ENCODE assay signal across 18 cellular contexts in genomic region chr5:94086194-94086593, GRCh38.
DNase-seq lines count a peak whose midpoint lies in the region; ATAC-seq, FAIRE-seq and TF ChIP-seq lines count a peak whose summit lies in the region.
"Had no signal": no experiment of that assay in that cellular context is flagged by ENCODE, and none has a peak within 500 bp of the region (broad histone marks: within the 10 kb centered on the region; RNA-seq: fewer than 3 reads in every experiment).

No MANE protein-coding gene starts in this region.

- no peak overlapping the region for H2BK5ac ChIP-seq in trophoblast cell (ENCODE audit: low read depth, low read length, poor library complexity)

- H3K27ac ChIP-seq in trophoblast cell (ENCODE audit: low read depth, low read length), result no peak overlapping the region
- H3K27ac ChIP-seq: GM23248 had no signal

- no CpG with 5 or more reads among the region's 2 CpGs for WGBS in trophoblast cell (ENCODE audit: extremely low coverage, insufficient coverage, insufficient read length)

- no peak overlapping the region for H2AK5ac ChIP-seq in trophoblast cell (ENCODE audit: low read length)

- H3K9ac ChIP-seq in trophoblast cell (ENCODE audit: low read length), result no peak overlapping the region
- H3K9ac ChIP-seq: GM23248 had no signal

- no peak overlapping the region for H2BK12ac ChIP-seq in trophoblast cell (ENCODE audit: low read length)

- no peaks in the 10 kb centered on the region for H3K9me3 ChIP-seq in trophoblast cell (ENCODE audit: insufficient read depth, low read depth, low read length)
- H3K9me3 ChIP-seq: HAP-1 had no signal

- no peak overlapping the region for H4K91ac ChIP-seq in trophoblast cell (ENCODE audit: low read depth, low read length)

- H3K14ac ChIP-seq in trophoblast cell (ENCODE audit: low read length), result no peak overlapping the region

- no peak overlapping the region for H3K4me3 ChIP-seq in trophoblast cell (ENCODE audit: low read depth, low read length)
- H3K4me3 ChIP-seq in foreskin fibroblast (ENCODE audit: low read depth in 1 of 2, low read length in 2 of 2), result no peak overlapping the region
- H3K4me3 ChIP-seq: GM23248, HAP-1 had no signal

- H2AFZ ChIP-seq in trophoblast cell (ENCODE audit: insufficient read depth, low read length, poor library complexity), result no peak overlapping the region
- H2AFZ ChIP-seq: GM23248 had no signal

- no peaks in the 10 kb centered on the region for H3K4me1 ChIP-seq in trophoblast cell (ENCODE audit: control insufficient read depth in 1 of 2, insufficient read depth in 2 of 2, low read length in 2 of 2)
- H3K4me1 ChIP-seq: HAP-1 had no signal

- H3K27me3 ChIP-seq in trophoblast cell (ENCODE audit: insufficient read depth, low read length), result no peaks in the 10 kb centered on the region

- intact Hi-C loops in head of caudate nucleus (cut with DNase I), result no loop called here

- H3K4me2 ChIP-seq in trophoblast cell (ENCODE audit: low read length), result no peak overlapping the region

- no peak overlapping the region for H3K4ac ChIP-seq in trophoblast cell (ENCODE audit: low read depth, low read length)

- no peak overlapping the region for H4K8ac ChIP-seq in trophoblast cell (ENCODE audit: low read depth, low read length)

- peak; percentile 15 for FAIRE-seq in G401.6 (lab: Jason Lieb, UNC)
- FAIRE-seq: A204.1, GM18507, HTR-8/SVneo had no signal

- no peak overlapping the region for H2BK120ac ChIP-seq in trophoblast cell (ENCODE audit: insufficient read depth, low read length, poor library complexity)

- H3K79me2 ChIP-seq in trophoblast cell (ENCODE audit: control insufficient read depth, insufficient read depth, low read length, poor library complexity), result no peaks in the 10 kb centered on the region

- DNase-seq in HCEC 1CT, result peak; percentile 6
- DNase-seq in RKO (ENCODE audit: low spot score), result peak; percentile 14
- DNase-seq in trophoblast cell, result peak; percentile 31 to 86
- DNase-seq in foreskin fibroblast, result no peak
- DNase-seq in head of caudate nucleus, result no peak
- DNase-seq: C1 segment of cervical spinal cord; CD4-positive, alpha-beta T cell; DMS 273 treated with DMSO at 0.1 percent for 48 hours; DMS79 treated with DMSO at 0.1 percent for 48 hours; EL; GF-D8 had no signal

- no peak overlapping the region for H3K23ac ChIP-seq in trophoblast cell (ENCODE audit: low read length)

- H3K36me3 ChIP-seq in trophoblast cell (ENCODE audit: control insufficient read depth in 1 of 2, insufficient read depth in 2 of 2, low read length in 2 of 2), result no peaks in the 10 kb centered on the region
- H3K36me3 ChIP-seq: HAP-1 had no signal

- ATAC-seq in GM18873 (IDR thresholded peaks at IDR 0.05; ENCODE audit: low FRiP score, unreplicated experiment), result no peak

- H3K79me1 ChIP-seq in trophoblast cell (ENCODE audit: low read length), result no peaks in the 10 kb centered on the region

- H4K12ac ChIP-seq in trophoblast cell (ENCODE audit: low read depth, low read length), result no peak overlapping the region

- TF ChIP-seq CTCF in foreskin fibroblast (IDR thresholded peaks at IDR 0.05; ENCODE audit: low read depth, low read length), result no peak

- no peak overlapping the region for H3K18ac ChIP-seq in trophoblast cell (ENCODE audit: low read length)

Comparison
In these comparisons a context has a peak if more than half of its experiments do, and no peak if none do; other contexts are left out.
1. DNase-seq: peak in HCEC 1CT (single experiment), RKO (single experiment) and trophoblast cell (2 of 2); none in foreskin fibroblast (0 of 2) and head of caudate nucleus (0 of 42).